ENCODE assay signal across 22 cellular contexts in the genomic region with DNA sequence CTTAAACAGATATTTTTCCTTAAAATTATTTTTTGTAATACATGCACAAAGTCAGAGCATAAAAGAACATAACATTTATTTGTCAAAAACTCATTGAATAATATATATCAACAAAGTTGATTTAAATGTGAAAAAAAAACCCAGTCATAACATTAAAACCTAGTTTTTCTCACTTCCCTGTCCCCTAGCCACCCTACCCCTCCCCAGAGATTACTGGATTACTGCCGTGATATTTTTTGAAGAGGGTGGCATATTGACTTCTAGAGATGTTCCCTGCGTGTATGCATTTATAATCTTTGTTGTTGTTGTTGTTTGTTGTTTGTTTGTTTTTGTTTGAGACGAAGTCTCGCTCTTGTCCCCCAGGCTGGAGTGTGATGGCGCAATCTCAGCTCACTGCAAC.
"Had no signal": no experiment of that assay in that cellular context is flagged by ENCODE, and none has a peak within 500 bp of the region (broad histone marks: within the 10 kb centered on the region; RNA-seq: fewer than 3 reads in every experiment).

No MANE protein-coding gene starts in this region.

- DNase-seq: cerebellar nuclear complex; colonic mucosa; dermis blood vessel endothelial cell; endodermal cell; erythroblast; gastrocnemius medialis; heart right ventricle; left lung; lower lobe of right lung; mesendoderm; naive B cell; nephron progenitor cell; sigmoid colon; stimulated activated CD4-positive, alpha-beta T cell treated with anti-CD3 and anti-CD28 coated beads, Interleukin-12 subunit alpha, Interleukin-12 subunit beta, amount 100 ng/mL, for 4 hours; stimulated activated naive CD8-positive, alpha-beta T cell treated with anti-CD3 and anti-CD28 coated beads, Interleukin-15, Interleukin-2, amounts not matched to agents 100 U/mL and 50 U/mL, for 24 hours; tibial artery; upper lobe of left lung; uterus had no signal

- H3K9me3 ChIP-seq: colonic mucosa, gastrocnemius medialis, heart right ventricle, left lung, lower lobe of right lung, sigmoid colon, tibial artery, upper lobe of left lung, uterus had no signal

- H3K9ac ChIP-seq: parathyroid adenoma had no signal

- H3K4me3 ChIP-seq: colonic mucosa, gastrocnemius medialis, heart right ventricle, left lung, lower lobe of right lung, sigmoid colon, skin epidermis, tibial artery, upper lobe of left lung, uterus had no signal

- H2AFZ ChIP-seq: parathyroid adenoma had no signal

- H3K36me3 ChIP-seq: colonic mucosa, gastrocnemius medialis, heart right ventricle, left lung, lower lobe of right lung, sigmoid colon, tibial artery, upper lobe of left lung, uterus had no signal

- H3K27ac ChIP-seq: colonic mucosa, gastrocnemius medialis, heart right ventricle, left lung, lower lobe of right lung, parathyroid adenoma, sigmoid colon, skin epidermis, tibial artery, upper lobe of left lung, uterus had no signal

- H3K4me3 Mint-ChIP-seq: endodermal cell, nephron progenitor cell had no signal

- H3K79me2 ChIP-seq: parathyroid adenoma had no signal

- FAIRE-seq: endothelial cell of umbilical vein, keratinocyte had no signal

- H3K27me3 ChIP-seq: colonic mucosa, gastrocnemius medialis, heart right ventricle, left lung, sigmoid colon, tibial artery, upper lobe of left lung, uterus had no signal

- H3K36me3 Mint-ChIP-seq: naive B cell had no signal

- H3K27ac Mint-ChIP-seq: endodermal cell, nephron progenitor cell had no signal

- ATAC-seq: gastrocnemius medialis; heart right ventricle; left lung; lower lobe of right lung; stimulated activated naive CD8-positive, alpha-beta T cell treated with anti-CD3 and anti-CD28 coated beads, Interleukin-15, Interleukin-2, amounts not matched to agents 100 U/mL and 50 U/mL, for 24 hours had no signal

- H3K4me1 ChIP-seq: colonic mucosa, tibial artery, uterus had no signal

- H3K9me3 Mint-ChIP-seq: endodermal cell, naive B cell, nephron progenitor cell had no signal
